ENCODE assay signal across 8 cellular contexts in the genomic region with DNA sequence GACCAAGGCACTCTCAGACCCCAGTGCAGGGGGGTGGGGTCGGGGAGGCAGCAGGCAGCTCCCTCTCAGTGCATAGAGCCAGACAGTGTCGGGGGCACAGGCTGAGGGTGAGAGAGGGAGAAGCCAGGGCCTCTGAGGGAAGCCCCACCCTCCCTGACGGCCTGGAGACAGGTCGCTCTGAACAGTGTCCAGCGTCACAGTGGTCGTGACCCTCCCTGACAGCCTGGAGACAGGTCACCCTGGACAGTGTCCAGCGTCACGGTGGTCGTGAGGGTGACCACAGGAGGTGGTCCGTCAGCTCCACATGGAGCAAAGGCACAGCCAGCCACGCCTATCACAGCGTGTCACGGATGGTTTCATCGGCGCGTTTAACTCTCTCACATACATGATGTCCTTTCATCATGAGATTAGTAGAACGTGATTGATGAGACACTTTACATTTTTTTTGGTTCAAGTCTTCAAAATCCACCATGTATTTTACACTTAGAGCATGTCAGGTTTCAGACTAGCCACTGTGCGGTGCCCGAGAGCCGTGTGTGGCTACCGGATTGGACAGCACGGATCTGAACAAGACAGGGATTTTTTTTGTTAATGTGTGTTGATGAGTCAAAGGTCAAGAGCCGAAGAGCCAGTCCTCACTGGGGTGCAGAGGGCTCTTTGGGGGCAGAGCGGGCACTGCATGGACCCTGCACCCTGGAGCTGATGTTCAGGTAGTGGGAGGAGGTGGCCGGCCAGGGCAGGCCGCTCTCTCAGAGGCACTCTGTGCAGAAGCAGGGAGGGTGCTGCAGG. TPM values are rescaled to one million over a fixed set of nuclear protein-coding genes. Genes with fewer than 3 reads are reported as not detected.
A peak's percentile ranks its signal among the peaks of the same experiment; 100 is the strongest.
DNase-seq lines count a peak whose midpoint lies in the region; ATAC-seq and TF ChIP-seq lines count a peak whose summit lies in the region.

No MANE protein-coding gene starts in this region.

- intact Hi-C loops in mammary epithelial cell (cut with micrococcal nuclease) (loop anchor here (5.0 kb wide), 3 partner anchors 181 to 476 kb away; partner anchors contain the start of gene DENND6B), left lung (cut with DNase I) (no loop called here)

- no peak overlapping the region for H3K4me2 ChIP-seq in mammary epithelial cell (ENCODE audit: insufficient read depth, low read depth, low read length)

- no peaks in the 10 kb centered on the region for H3K9me3 Mint-ChIP-seq in type B pancreatic cell
- no peaks in the 10 kb centered on the region for H3K9me3 Mint-ChIP-seq in immature natural killer cell

- WGBS in mammary epithelial cell (ENCODE audit: low coverage, missing lambda C conversion rate), result 34% methylated on average over 22 of the region's 26 CpGs

- DNase-seq in DMS53 (lab: John Stamatoyannopoulos, UW), result peak; percentile 87
- DNase-seq in NCI-H2227 (lab: John Stamatoyannopoulos, UW; ENCODE audit: unreplicated experiment), result peak; percentile 70
- peak; percentile 54 for DNase-seq in mammary epithelial cell
- DNase-seq in left lung, result peak; percentile 52 to 80
- no peak for DNase-seq in type B pancreatic cell (ENCODE audit: extremely low spot score, unreplicated experiment)
- no peak for DNase-seq in activated CD8-positive, alpha-beta memory T cell treated with anti-CD3 and anti-CD28 coated beads, Interleukin-2, amount 50 U/mL, for 4 hours
- no peak for DNase-seq in immature natural killer cell

- no peaks in the 10 kb centered on the region for H3K79me2 ChIP-seq in mammary epithelial cell (ENCODE audit: insufficient read depth, low read length)

- H3K36me3 ChIP-seq in mammary epithelial cell (ENCODE audit: insufficient read depth, low read length), result no peaks in the 10 kb centered on the region
- no peaks in the 10 kb centered on the region for H3K36me3 ChIP-seq in left lung

- no TSS peak for BruUV-seq in mammary epithelial cell (replicated peaks; lab: Mats Ljungman, UMichigan)

- H2AFZ ChIP-seq in mammary epithelial cell (ENCODE audit: low read depth, low read length), result no peak overlapping the region

- in situ Hi-C loops in mammary epithelial cell (cut with MboI; ENCODE audit: low sequenced_read_pairs in 2 of 2), result loop anchor here in 1 of 2 donors (5.0 kb wide), 1 partner anchor 66 kb away; no protein-coding TSS in a partner anchor

- no peaks in the 10 kb centered on the region for H3K9me3 ChIP-seq in mammary epithelial cell (replicated peaks; ENCODE audit: insufficient read depth, low read length)
- H3K9me3 ChIP-seq in left lung, result no peaks in the 10 kb centered on the region

- H3K27me3 ChIP-seq in mammary epithelial cell (ENCODE audit: insufficient read depth, low read length) (no peaks in the 10 kb centered on the region), left lung (peaks cover 0 to 25% of the 10 kb centered on the region in 2 donors)

- no peaks in the 10 kb centered on the region for H4K20me1 ChIP-seq in mammary epithelial cell (ENCODE audit: insufficient read depth, low read length)

- TF ChIP-seq CTCF in mammary epithelial cell (conservative IDR thresholded peaks at IDR 0.05 in 1 of 2, IDR thresholded peaks at IDR 0.05 in 1 of 2; ENCODE audit: extremely low read depth in 1 of 2, insufficient read depth in 1 of 2, low read depth in 1 of 2, low read length in 2 of 2) (peak; percentile 97 to 99), left lung (IDR thresholded peaks at IDR 0.05) (peak; percentile 36 to 66), type B pancreatic cell (conservative IDR thresholded peaks at IDR 0.05) (peak; percentile 76)

- CTCF ChIA-PET in mammary epithelial cell (lab: Charles Lee; ENCODE audit: low non-redundant PET), result interaction anchor here (0.5 to 0.7 kb wide), 3 partner anchors 44 to 379 kb away, joined by 3 to 16 read pairs (median 5); no protein-coding TSS in a partner anchor

- no peak overlapping the region for H3K27ac ChIP-seq in mammary epithelial cell (ENCODE audit: insufficient read depth, low read depth, low read length)
- no peak overlapping the region for H3K27ac ChIP-seq in left lung

- ATAC-seq in left lung (peak; percentile 71), HG03135 (IDR thresholded peaks at IDR 0.05; ENCODE audit: unreplicated experiment) (no peak)

- H3K4me1 ChIP-seq in mammary epithelial cell (ENCODE audit: insufficient read depth, low read length) (peaks cover 13% of the 10 kb centered on the region), left lung (peaks cover 4 to 37% of the 10 kb centered on the region in 2 donors)

- H3K36me3 Mint-ChIP-seq in type B pancreatic cell (no peaks in the 10 kb centered on the region), immature natural killer cell (no peaks in the 10 kb centered on the region)

- dilution Hi-C loops in mammary epithelial cell (cut with HindIII; ENCODE audit: low sequenced_read_pairs), result no loop called here

- H3K4me3 ChIP-seq in mammary epithelial cell (replicated peaks in 1 of 3; ENCODE audit: insufficient read depth in 1 of 3, low read depth in 2 of 3, low read length in 3 of 3) (no peak overlapping the region), left lung (no peak overlapping the region)

- H3K4me3 Mint-ChIP-seq in type B pancreatic cell (peak overlapping the region; percentile 48), immature natural killer cell (no peak overlapping the region)

- H3K27ac Mint-ChIP-seq in type B pancreatic cell, result peak overlapping the region; percentile 3
- H3K27ac Mint-ChIP-seq in immature natural killer cell, result peak overlapping the region in 2 of 6 donors; percentile 2 to 14

- H3K9ac ChIP-seq in mammary epithelial cell (ENCODE audit: insufficient read depth, low read length), result no peak overlapping the region

- H3K27me3 Mint-ChIP-seq in type B pancreatic cell, result peaks cover 12% of the 10 kb centered on the region
- peaks cover 0 to 5% (median 2%) of the 10 kb centered on the region in 3 donors for H3K27me3 Mint-ChIP-seq in immature natural killer cell (ENCODE audit: low read depth in 3 of 3)

- H3K4me1 Mint-ChIP-seq in type B pancreatic cell (ENCODE audit: unreplicated experiment) (peaks cover 23% of the 10 kb centered on the region), immature natural killer cell (peaks cover 0 to 3% of the 10 kb centered on the region in 2 donors)

RNA-seq across cellular contexts. Expression of gene PANX2, which starts 23.9 kb away (rescaled TPM):
- total RNA-seq in mammary epithelial cell (1 to 10 TPM in 1 of 2 donors, under 1 TPM in 1; 0.83 to 4.4 TPM), left lung (1 to 10 TPM; 2.1 to 4.6 TPM), type B pancreatic cell (ENCODE audit: low replicate concordance) (3.0 and 9.3 TPM in 2 replicates)
- polyA plus RNA-seq in mammary epithelial cell (1.8 TPM), immature natural killer cell (under 1 TPM in 1 of 3 donors, not detected in 2; 0.07 TPM)
- 0.67 TPM for polyA minus RNA-seq in mammary epithelial cell

RNA-seq across cellular contexts. Expression of gene TRABD, which starts 39.1 kb away (rescaled TPM):
- total RNA-seq in mammary epithelial cell (10 to 100 TPM; 25.8 to 63.5 TPM), left lung (10 to 100 TPM; 37.5 to 54.2 TPM), type B pancreatic cell (ENCODE audit: low replicate concordance) (33.8 and 37.7 TPM in 2 replicates)
- polyA plus RNA-seq in mammary epithelial cell (53.4 TPM), immature natural killer cell (10 to 100 TPM; 33.2 to 63.5 (median 35.3) TPM)
- 43.4 TPM for polyA minus RNA-seq in mammary epithelial cell

RNA-seq across cellular contexts. Expression of gene SELENOO, which starts 54.2 kb away (rescaled TPM):
- total RNA-seq in mammary epithelial cell (10 to 100 TPM; 21.5 to 36.9 TPM), left lung (10 to 100 TPM; 19.5 to 22.0 TPM), type B pancreatic cell (ENCODE audit: low replicate concordance) (23.8 and 28.5 TPM in 2 replicates)
- polyA plus RNA-seq in mammary epithelial cell (39.7 TPM), immature natural killer cell (1 to 10 TPM; 2.6 to 5.7 (median 3.6) TPM)
- 12.8 TPM for polyA minus RNA-seq in mammary epithelial cell

RNA-seq across cellular contexts. Expression of gene MOV10L1, which starts 56.8 kb away (rescaled TPM):
- under 1 TPM in 1 of 2 donors, not detected in 1; 0.33 TPM for total RNA-seq in mammary epithelial cell
- not detected for polyA plus RNA-seq in mammary epithelial cell
- not detected for polyA minus RNA-seq in mammary epithelial cell
- total RNA-seq in left lung, result 1 to 10 TPM in 1 of 2 donors, under 1 TPM in 1; 0.37 to 1.7 TPM
- 0.10 and 0.19 TPM in 2 replicates for total RNA-seq in type B pancreatic cell (ENCODE audit: low replicate concordance)
- polyA plus RNA-seq in immature natural killer cell, result 1 to 10 TPM in 1 of 3 donors, not detected in 2; 1.4 TPM

Comparison
In these comparisons a context has a peak if more than half of its experiments do, and no peak if none do; other contexts are left out.
1. DNase-seq: peak in DMS53 (single experiment), NCI-H2227 (single experiment), mammary epithelial cell (single experiment) and left lung (2 of 2); none in type B pancreatic cell (single experiment), activated CD8-positive, alpha-beta memory T cell treated with anti-CD3 and anti-CD28 coated beads, Interleukin-2, amount 50 U/mL, for 4 hours (single experiment) and immature natural killer cell (0 of 3).
2. Peak in every context shown above with its lines, with median percentiles within 50 percentile points of each other: CTCF ChIP-seq.